ENCODE assay signal across 24 cellular contexts in genomic region chr17:28030386-28030785, GRCh38. TPM values are rescaled to one million over a fixed set of nuclear protein-coding genes. Genes with fewer than 3 reads are reported as not detected.
A peak's percentile ranks its signal among the peaks of the same experiment; 100 is the strongest.
DNase-seq lines count a peak whose midpoint lies in the region; ATAC-seq and TF ChIP-seq lines count a peak whose summit lies in the region.
"Had no signal": no experiment of that assay in that cellular context is flagged by ENCODE, and none has a peak within 500 bp of the region (broad histone marks: within the 10 kb centered on the region; RNA-seq: fewer than 3 reads in every experiment).

No MANE protein-coding gene starts in this region.

- H3K4me1 ChIP-seq in upper lobe of left lung: peaks cover 0 to 4% (median 0%) of the 10 kb centered on the region in 4 donors
- H3K4me1 ChIP-seq: neural progenitor cell, uterus had no signal

- no peak for TF ChIP-seq CTCF in upper lobe of left lung (IDR thresholded peaks at IDR 0.05)

- no peak overlapping the region for H3K4me3 ChIP-seq in upper lobe of left lung
- H3K4me3 ChIP-seq: dorsolateral prefrontal cortex, gastrocnemius medialis, GM12878, neural progenitor cell, smooth muscle cell, uterus had no signal

- TF ChIP-seq EP300 in upper lobe of left lung (IDR thresholded peaks at IDR 0.05): no peak

- H3K27me3 ChIP-seq in upper lobe of left lung: no peaks in the 10 kb centered on the region
- H3K27me3 ChIP-seq: dorsolateral prefrontal cortex, gastrocnemius medialis, neural progenitor cell, uterus had no signal

- H3K36me3 ChIP-seq in upper lobe of left lung: no peaks in the 10 kb centered on the region
- H3K36me3 ChIP-seq: gastrocnemius medialis, neural progenitor cell, uterus had no signal

- no peak for TF ChIP-seq POLR2A in upper lobe of left lung (IDR thresholded peaks at IDR 0.05)

- ATAC-seq in upper lobe of left lung (ENCODE audit: low FRiP score in 2 of 2) (peak; percentile 17 to 62), HG03025 (IDR thresholded peaks at IDR 0.05; ENCODE audit: low FRiP score, unreplicated experiment) (no peak)
- ATAC-seq: gastrocnemius medialis, GM12878, left cardiac atrium had no signal

- no peak overlapping the region for H3K27ac ChIP-seq in upper lobe of left lung
- H3K27ac ChIP-seq: dorsolateral prefrontal cortex, gastrocnemius medialis, neural progenitor cell, uterus, VCaP had no signal

- DNase-seq in NCI-H82 (lab: John Stamatoyannopoulos, UW): peak; percentile 31
- DNase-seq in NCI-H82 treated with DMSO at 0.1 percent for 48 hours (lab: John Stamatoyannopoulos, UW; ENCODE audit: unreplicated experiment): no peak
- DNase-seq in NCI-H2107 (lab: John Stamatoyannopoulos, UW): peak; percentile 9
- DNase-seq in SHP77 treated with DMSO at 0.1 percent for 48 hours (lab: John Stamatoyannopoulos, UW): peak; percentile 89
- peak in 1 of 2 donors; percentile 25 for DNase-seq in upper lobe of left lung
- no peak for DNase-seq in stimulated activated CD4-positive, alpha-beta T cell treated with anti-CD3 and anti-CD28 coated beads, Interleukin-4, amount 100 ng/mL, for 4 hours
- no peak for DNase-seq in posterior vena cava (ENCODE audit: low spot score)
- DNase-seq: activated CD4-positive, alpha-beta T cell treated with anti-CD3 and anti-CD28 coated beads, Interleukin-2, amount 50 U/mL, for 4 hours; Calu3; central memory CD4-positive, alpha-beta T cell; dorsolateral prefrontal cortex; gastrocnemius medialis; H7; left cardiac atrium; NCI-H446; SIG-M5; stimulated activated CD4-positive, alpha-beta T cell treated with anti-CD3 and anti-CD28 coated beads, Interleukin-4, amount 100 ng/mL, for 24 hours; T-helper 1 cell; uterus had no signal

- 67 to 77% methylated on average over 3 of the region's 3 CpGs for WGBS in upper lobe of left lung, 2 donors

- H3K9me3 ChIP-seq in upper lobe of left lung: no peaks in the 10 kb centered on the region
- H3K9me3 ChIP-seq: gastrocnemius medialis, uterus had no signal

- intact Hi-C loops in posterior vena cava (cut with DNase I): no loop called here

RNA-seq across cellular contexts. Expression of gene NLK, which starts 12.1 kb away (rescaled TPM):
- total RNA-seq in upper lobe of left lung (10 to 100 TPM; 16.1 to 34.5 (median 19.9) TPM), posterior vena cava (10 to 100 TPM; 13.1 to 13.6 TPM)

Comparison
In these comparisons a context has a peak if more than half of its experiments do, and no peak if none do; other contexts are left out.
1. DNase-seq: peak in NCI-H82 (single experiment), NCI-H2107 (single experiment) and SHP77 treated with DMSO at 0.1 percent for 48 hours (single experiment); none in NCI-H82 treated with DMSO at 0.1 percent for 48 hours (single experiment), stimulated activated CD4-positive, alpha-beta T cell treated with anti-CD3 and anti-CD28 coated beads, Interleukin-4, amount 100 ng/mL, for 4 hours (0 of 2) and posterior vena cava (single experiment).